ENCODE assay signal across 9 cellular contexts in genomic region chr3:135895106-135895733, GRCh38.
A peak's percentile ranks its signal among the peaks of the same experiment; 100 is the strongest.
DNase-seq lines count a peak whose midpoint lies in the region; ATAC-seq, FAIRE-seq and TF ChIP-seq lines count a peak whose summit lies in the region.
"Had no signal": no experiment of that assay in that cellular context is flagged by ENCODE, and none has a peak within 500 bp of the region (broad histone marks: within the 10 kb centered on the region; RNA-seq: fewer than 3 reads in every experiment).

No MANE protein-coding gene starts in this region.

- ATAC-seq in HepG2, result peak; percentile 67
- ATAC-seq in HG02678 (IDR thresholded peaks at IDR 0.05; ENCODE audit: unreplicated experiment), result no peak
- ATAC-seq: naive thymus-derived CD4-positive, alpha-beta T cell had no signal

- TF ChIP-seq POLR2A in GM12891 (IDR thresholded peaks at IDR 0.05; ENCODE audit: low read depth, low read length), result no peak
- no peak for TF ChIP-seq POLR2A in HepG2 (IDR thresholded peaks at IDR 0.05; ENCODE audit: insufficient read depth in 1 of 2, low read depth in 2 of 2, low read length in 2 of 2)

- H4K20me1 ChIP-seq in HepG2 (ENCODE audit: insufficient read depth, low read length), result no peaks in the 10 kb centered on the region

- intact Hi-C loops in colonic mucosa (cut with DNase I) (loop anchor here (2.0 to 10.0 kb wide), 2 partner anchors 158 to 1290 kb away; no protein-coding TSS in a partner anchor), HepG2 (cut with micrococcal nuclease; ENCODE audit: unreplicated experiment) (loop anchor here (1.0 to 5.0 kb wide), 2 partner anchors 1100 to 1293 kb away; partner anchors contain the start of gene EPHB1)

- POLR2A ChIA-PET in AG04449 (lab: Yijun Ruan, JAX) (no interaction called here), HepG2 (lab: Yijun Ruan, JAX) (no interaction called here)

- peak; percentile 51 for TF ChIP-seq RAD21 in HepG2 (CRISPR knock-in tag; IDR thresholded peaks at IDR 0.05)

- in situ Hi-C loops in HepG2 (cut with HindIII; ENCODE audit: extremely low pct_ligation_motif_present, low pct_unique_long_range_greater_than_20kb), result loop anchor here (10.0 to 25.0 kb wide), 3 partner anchors 160 to 1283 kb away; partner anchors contain the start of gene EPHB1

- H3K9ac ChIP-seq in colonic mucosa (ENCODE audit: low read depth in 2 of 2, low read length in 2 of 2) (no peak overlapping the region), HepG2 (ENCODE audit: insufficient read depth, low read depth, low read length) (no peak overlapping the region)

- TF ChIP-seq CTCF in AG04449 (IDR thresholded peaks at IDR 0.05; ENCODE audit: insufficient read depth, low read length, missing control alignments), result peak; percentile 82
- TF ChIP-seq CTCF in colonic mucosa (IDR thresholded peaks at IDR 0.05), result peak; percentile 79
- TF ChIP-seq CTCF in HepG2 (CRISPR knock-in tag; IDR thresholded peaks at IDR 0.05), result peak; percentile 83

- CTCF ChIA-PET in AG04449 (lab: Yijun Ruan, JAX) (interaction anchor here (0.9 to 4.5 kb wide), 15 partner anchors 9 to 1294 kb away, joined by 3 to 57 read pairs (median 6); partner anchors contain the start of gene EPHB1), HepG2 (lab: Yijun Ruan, JAX; ENCODE audit: low intra/inter-chr PET ratio, low total read pairs) (interaction anchor here (0.5 to 1.5 kb wide), 5 partner anchors 159 to 1878 kb away, joined by 3 to 8 read pairs (median 4); partner anchors contain the start of gene EPHB1)

- DNase-seq in AG04449 (ENCODE audit: low read depth, low spot score) (peak; percentile 31), GM12891 (ENCODE audit: insufficient read length, low spot score) (peak; percentile 6), NCI-H1694 (lab: John Stamatoyannopoulos, UW) (peak; percentile 78), T follicular helper cell (ENCODE audit: low read depth) (peak; percentile 6), colonic mucosa (peak; percentile 72), HepG2 (ENCODE audit: low spot score) (peak; percentile 49)
- peak; percentile 6 for DNase-seq in stimulated activated CD8-positive, alpha-beta memory T cell treated with anti-CD3 and anti-CD28 coated beads, Interleukin-15, amount 100 ng/mL, for 24 hours (ENCODE audit: low read depth)

- FAIRE-seq in GM12891 (lab: Jason Lieb, UNC) (peak; percentile 79), HepG2 (lab: Jason Lieb, UNC) (peak; percentile 82)

- 0% methylated on average over 3 of the region's 3 CpGs for WGBS in HepG2 (ENCODE audit: low lambda C conversion rate)

- H3K79me2 ChIP-seq in HepG2 (ENCODE audit: insufficient read depth, low read length), result no peaks in the 10 kb centered on the region

- no peak overlapping the region for H2AFZ ChIP-seq in HepG2 (ENCODE audit: low read length)

- H3K4me2 ChIP-seq in HepG2 (ENCODE audit: low read depth, low read length), result no peak overlapping the region

- H3K4me3 ChIP-seq in AG04449 (ENCODE audit: low read depth, low read length) (no peak overlapping the region), colonic mucosa (no peak overlapping the region), HepG2 (replicated peaks in 1 of 3; ENCODE audit: insufficient read depth in 1 of 3, low read depth in 2 of 3, low read length in 3 of 3) (no peak overlapping the region)

- TF ChIP-seq EP300 in HepG2 (IDR thresholded peaks at IDR 0.05; ENCODE audit: low read depth in 2 of 2, low read length in 2 of 2) (no peak), HepG2 (CRISPR knock-in tag; IDR thresholded peaks at IDR 0.05; ENCODE audit: borderline replicate concordance) (no peak)

- H3K27me3 ChIP-seq in colonic mucosa (no peaks in the 10 kb centered on the region), HepG2 (ENCODE audit: control insufficient read depth in 1 of 2, insufficient read depth in 2 of 2, low read length in 2 of 2) (no peaks in the 10 kb centered on the region; a peak in 1 of 5 replicates)

- H3K36me3 ChIP-seq in colonic mucosa, result no peaks in the 10 kb centered on the region
- no peaks in the 10 kb centered on the region for H3K36me3 ChIP-seq in HepG2 (replicated peaks in 1 of 2; ENCODE audit: control insufficient read depth in 1 of 2, insufficient read depth in 2 of 2, low read length in 2 of 2)

- no peaks in the 10 kb centered on the region for H3K9me3 ChIP-seq in colonic mucosa
- no peaks in the 10 kb centered on the region for H3K9me3 ChIP-seq in HepG2 (ENCODE audit: low read length)

- no TSS peak for BruUV-seq in HepG2 (replicated peaks; lab: Mats Ljungman, UMichigan)

- H3K4me1 ChIP-seq in colonic mucosa, result no peaks in the 10 kb centered on the region
- H3K4me1 ChIP-seq in HepG2 (ENCODE audit: insufficient read depth, low read length), result no peaks in the 10 kb centered on the region

- H3K27ac ChIP-seq in colonic mucosa (no peak overlapping the region), HepG2 (ENCODE audit: extremely low read length, insufficient read depth, low read length) (no peak overlapping the region)

TF ChIP-seq in GM12891, 5 proteins besides CTCF, POLR2A, EP300 and RAD21:
- TF ChIP-seq SPI1 (IDR thresholded peaks at IDR 0.05; ENCODE audit: low read depth, low read length) (no peak), PAX5 (IDR thresholded peaks at IDR 0.05; ENCODE audit: insufficient read depth, low read length, severe bottlenecking) (no peak), TAF1 (IDR thresholded peaks at IDR 0.05; ENCODE audit: low read depth, low read length) (no peak), POLR2AphosphoS5 (IDR thresholded peaks at IDR 0.05; ENCODE audit: low read depth, low read length) (no peak), POU2F2 (IDR thresholded peaks at IDR 0.05; ENCODE audit: low read depth, low read length) (no peak)
TF ChIP-seq in GM12891: peak in this region for 0.

TF ChIP-seq in HepG2, 621 proteins besides CTCF, POLR2A, EP300 and RAD21:
- TF ChIP-seq STAG1 (CRISPR knock-in tag; IDR thresholded peaks at IDR 0.05), result peak; percentile 84
- peak; percentile 71 for TF ChIP-seq SMC3 (IDR thresholded peaks at IDR 0.05; ENCODE audit: low read length)
- TF ChIP-seq PHB2 (IDR thresholded peaks at IDR 0.05; ENCODE audit: partially characterized antibody), result no peak
- no peak for TF ChIP-seq CHD2 (IDR thresholded peaks at IDR 0.05; ENCODE audit: low read depth, low read length)

Comparison
In these comparisons a context has a peak if more than half of its experiments do, and no peak if none do; other contexts are left out.
1. DNase-seq: peak in every context shown above with its lines; median percentile 78 in NCI-H1694; 72 in colonic mucosa; 49 in HepG2; 31 in AG04449; 6 in GM12891; 6 in T follicular helper cell; 6 in stimulated activated CD8-positive, alpha-beta memory T cell treated with anti-CD3 and anti-CD28 coated beads, Interleukin-15, amount 100 ng/mL, for 24 hours.